ENCODE assay signal across 9 cellular contexts in genomic region chr5:178839319-178839704, GRCh38. TPM values are rescaled to one million over a fixed set of nuclear protein-coding genes. Genes with fewer than 3 reads are reported as not detected.
DNase-seq lines count a peak whose midpoint lies in the region; ATAC-seq and TF ChIP-seq lines count a peak whose summit lies in the region.
"Had no signal": no experiment of that assay in that cellular context is flagged by ENCODE, and none has a peak within 500 bp of the region (broad histone marks: within the 10 kb centered on the region; RNA-seq: fewer than 3 reads in every experiment).

No MANE protein-coding gene starts in this region.

- no peak overlapping the region for H3K4me3 Mint-ChIP-seq in activated CD4-positive, alpha-beta memory T cell treated with anti-CD3 and anti-CD28 coated beads, Interleukin-2, amount 10 ng/mL, durations not matched to agents 7 days and 5 days

- H3K36me3 Mint-ChIP-seq in activated CD4-positive, alpha-beta memory T cell treated with anti-CD3 and anti-CD28 coated beads, Interleukin-2, amount 10 ng/mL, durations not matched to agents 7 days and 5 days (ENCODE audit: low read depth) = no peaks in the 10 kb centered on the region

- H3K79me2 ChIP-seq in DOHH2 (ENCODE audit: control insufficient read depth, low read length) = no peaks in the 10 kb centered on the region

- no peaks in the 10 kb centered on the region for H3K27me3 Mint-ChIP-seq in activated CD4-positive, alpha-beta memory T cell treated with anti-CD3 and anti-CD28 coated beads, Interleukin-2, amount 10 ng/mL, durations not matched to agents 7 days and 5 days

- no peaks in the 10 kb centered on the region for H3F3A ChIP-seq in DOHH2 (ENCODE audit: control insufficient read depth, insufficient read depth)

- DNase-seq in NCI-H1092 treated with DMSO at 0.1 percent for 48 hours (lab: John Stamatoyannopoulos, UW) = peak; percentile 18
- DNase-seq in activated CD4-positive, alpha-beta memory T cell treated with anti-CD3 and anti-CD28 coated beads, Interleukin-2, amount 10 ng/mL, durations not matched to agents 7 days and 5 days = peak; percentile 42
- no peak for DNase-seq in esophagus muscularis mucosa (ENCODE audit: extremely low spot score)
- DNase-seq in glomerular visceral epithelial cell (ENCODE audit: extremely low spot score) = no peak
- no peak for DNase-seq in cerebellar nuclear complex (lab: John Stamatoyannopoulos, UW)

- H3K27me3 ChIP-seq in DOHH2 (ENCODE audit: control insufficient read depth, low read length) (no peaks in the 10 kb centered on the region), esophagus muscularis mucosa (no peaks in the 10 kb centered on the region), neutrophil (peaks cover 33% of the 10 kb centered on the region)

- no peak overlapping the region for H3K27ac Mint-ChIP-seq in activated CD4-positive, alpha-beta memory T cell treated with anti-CD3 and anti-CD28 coated beads, Interleukin-2, amount 10 ng/mL, durations not matched to agents 7 days and 5 days

- 0% methylated on average over 2 of the region's 6 CpGs for WGBS in esophagus muscularis mucosa

- no peaks in the 10 kb centered on the region for H3K36me3 ChIP-seq in DOHH2 (ENCODE audit: control insufficient read depth, low read length)
- no peaks in the 10 kb centered on the region for H3K36me3 ChIP-seq in esophagus muscularis mucosa
- H3K36me3 ChIP-seq in neutrophil = no peaks in the 10 kb centered on the region

- no peaks in the 10 kb centered on the region for H3K4me1 Mint-ChIP-seq in activated CD4-positive, alpha-beta memory T cell treated with anti-CD3 and anti-CD28 coated beads, Interleukin-2, amount 10 ng/mL, durations not matched to agents 7 days and 5 days

- POLR2A ChIA-PET in activated CD4-positive, alpha-beta memory T cell treated with anti-CD3 and anti-CD28 coated beads, Interleukin-2, amount 10 ng/mL, durations not matched to agents 7 days and 5 days (lab: Charles Lee) = no interaction called here

- H3K27ac ChIP-seq in DOHH2 (ENCODE audit: low read depth, low read length) = no peak overlapping the region
- no peak overlapping the region for H3K27ac ChIP-seq in esophagus muscularis mucosa (replicated peaks in 1 of 4)
- no peak overlapping the region for H3K27ac ChIP-seq in neutrophil

- no peaks in the 10 kb centered on the region for H3K9me3 Mint-ChIP-seq in activated CD4-positive, alpha-beta memory T cell treated with anti-CD3 and anti-CD28 coated beads, Interleukin-2, amount 10 ng/mL, durations not matched to agents 7 days and 5 days

- no peak for TF ChIP-seq POLR2A in esophagus muscularis mucosa (IDR thresholded peaks at IDR 0.05; ENCODE audit: low read depth)

- H4K20me1 ChIP-seq in DOHH2 (ENCODE audit: control insufficient read depth, insufficient read depth, low read depth, low read length) = no peaks in the 10 kb centered on the region

- intact Hi-C loops in esophagus muscularis mucosa (cut with DNase I) = loop anchor here (10.0 kb wide), 1 partner anchor 555 kb away; no protein-coding TSS in a partner anchor

- TF ChIP-seq CTCF in DOHH2 (IDR thresholded peaks at IDR 0.05; ENCODE audit: low read depth, low read length, poor library complexity, severe bottlenecking) = peak; percentile 66
- peak; percentile 54 to 64 (median 56) for TF ChIP-seq CTCF in esophagus muscularis mucosa (IDR thresholded peaks at IDR 0.05)
- peak; percentile 57 for TF ChIP-seq CTCF in neutrophil (IDR thresholded peaks at IDR 0.05)

- H3K4me1 ChIP-seq in DOHH2 (ENCODE audit: control insufficient read depth, low read length) = 0 out of 2 replicates have a peak, but pooled peaks cover 4% of the 10 kb centered on the region
- H3K4me1 ChIP-seq in esophagus muscularis mucosa = no peaks in the 10 kb centered on the region
- H3K4me1 ChIP-seq in neutrophil (ENCODE audit: control insufficient read depth in 1 of 2, insufficient read depth in 1 of 2, low read depth in 1 of 2, low read length in 1 of 2) = no peaks in the 10 kb centered on the region

- no peak overlapping the region for H3K4me3 ChIP-seq in DOHH2 (ENCODE audit: low read length)
- no peak overlapping the region for H3K4me3 ChIP-seq in esophagus muscularis mucosa
- no peak overlapping the region for H3K4me3 ChIP-seq in neutrophil (ENCODE audit: low read depth in 1 of 2, low read length in 1 of 2)

- ATAC-seq in HG02884 (IDR thresholded peaks at IDR 0.05; ENCODE audit: unreplicated experiment) = no peak

- no peaks in the 10 kb centered on the region for H3K9me2 ChIP-seq in DOHH2 (replicated peaks; ENCODE audit: control insufficient read depth, low read length)

- TF ChIP-seq EP300 in esophagus muscularis mucosa (IDR thresholded peaks at IDR 0.05) = no peak

- CTCF ChIA-PET in activated CD4-positive, alpha-beta memory T cell treated with anti-CD3 and anti-CD28 coated beads, Interleukin-2, amount 10 ng/mL, durations not matched to agents 7 days and 5 days (lab: Charles Lee) = no interaction called here

- no peak overlapping the region for H3K4me2 ChIP-seq in DOHH2 (ENCODE audit: low read length)

- no peaks in the 10 kb centered on the region for H3K9me3 ChIP-seq in DOHH2 (ENCODE audit: control insufficient read depth, insufficient read depth, low read length)
- no peaks in the 10 kb centered on the region for H3K9me3 ChIP-seq in esophagus muscularis mucosa
- no peaks in the 10 kb centered on the region for H3K9me3 ChIP-seq in neutrophil

RNA-seq across cellular contexts. Expression of gene ZNF354B, which starts 20.4 kb away (rescaled TPM):
- 10 to 100 TPM in 1 of 2 experiments, 1 to 10 TPM in 1; 9.5 to 10.6 TPM for total RNA-seq in activated CD4-positive, alpha-beta memory T cell treated with anti-CD3 and anti-CD28 coated beads, Interleukin-2, amount 10 ng/mL, durations not matched to agents 7 days and 5 days
- 10 to 100 TPM in 3 of 4 donors, 1 to 10 TPM in 1; 9.8 to 18.8 (median 15.4) TPM for total RNA-seq in esophagus muscularis mucosa

RNA-seq across cellular contexts. Expression of gene ZFP2, which starts 56.4 kb away (rescaled TPM):
- total RNA-seq in activated CD4-positive, alpha-beta memory T cell treated with anti-CD3 and anti-CD28 coated beads, Interleukin-2, amount 10 ng/mL, durations not matched to agents 7 days and 5 days = under 1 TPM in 1 of 2 experiments, not detected in 1; 0.15 TPM
- total RNA-seq in esophagus muscularis mucosa = 1 to 10 TPM; 2.1 to 4.0 (median 2.8) TPM
- total RNA-seq: HT1080 had no signal

Comparison
In these comparisons a context has a peak if more than half of its experiments do, and no peak if none do; other contexts are left out.
1. DNase-seq: peak in NCI-H1092 treated with DMSO at 0.1 percent for 48 hours (single experiment) and activated CD4-positive, alpha-beta memory T cell treated with anti-CD3 and anti-CD28 coated beads, Interleukin-2, amount 10 ng/mL, durations not matched to agents 7 days and 5 days (single experiment); none in esophagus muscularis mucosa (single experiment), glomerular visceral epithelial cell (single experiment) and cerebellar nuclear complex (0 of 2).
2. Peak in every context shown above with its lines, with median percentiles within 50 percentile points of each other: CTCF ChIP-seq.